Comparison of ENCODE assay signal across 16 cellular contexts in genomic region chr22:24437091-24437490, GRCh38. TPM values are rescaled to one million over a fixed set of nuclear protein-coding genes. Genes with fewer than 3 reads are reported as not detected.
DNase-seq lines count a peak whose midpoint lies in the region; ATAC-seq and TF ChIP-seq lines count a peak whose summit lies in the region.
"Had no signal": no experiment of that assay in that cellular context is flagged by ENCODE, and none has a peak within 500 bp of the region (broad histone marks: within the 10 kb centered on the region; RNA-seq: fewer than 3 reads in every experiment).

No MANE protein-coding gene starts in this region.

- H3K9me3 Mint-ChIP-seq in activated T-cell treated with anti-CD3 and anti-CD28 coated beads, Interleukin-2, amount 50 U/mL, for 24 hours: no peaks in the 10 kb centered on the region
- no peaks in the 10 kb centered on the region for H3K9me3 Mint-ChIP-seq in activated T-cell treated with anti-CD3 and anti-CD28 coated beads, Interleukin-2, amount 50 U/mL, for 4 hours
- no peaks in the 10 kb centered on the region for H3K9me3 Mint-ChIP-seq in chondrocyte (ENCODE audit: low read depth)
- no peaks in the 10 kb centered on the region for H3K9me3 Mint-ChIP-seq in stimulated activated effector memory CD8-positive, alpha-beta T cell treated with anti-CD3 and anti-CD28 coated beads, Interleukin-12 subunit alpha, Interleukin-12 subunit beta, amount 100 ng/mL, for 72 hours

- H3K79me2 ChIP-seq in Karpas-422 (ENCODE audit: low read length): peaks cover 39% of the 10 kb centered on the region

- no peaks in the 10 kb centered on the region for H3K9me2 ChIP-seq in Karpas-422 (replicated peaks; ENCODE audit: insufficient read depth, low read length)

- no peaks in the 10 kb centered on the region for H3K27me3 Mint-ChIP-seq in activated T-cell treated with anti-CD3 and anti-CD28 coated beads, Interleukin-2, amount 50 U/mL, for 24 hours
- H3K27me3 Mint-ChIP-seq in activated T-cell treated with anti-CD3 and anti-CD28 coated beads, Interleukin-2, amount 50 U/mL, for 4 hours (ENCODE audit: low read depth): no peaks in the 10 kb centered on the region
- no peaks in the 10 kb centered on the region for H3K27me3 Mint-ChIP-seq in chondrocyte (ENCODE audit: low read depth)

- peak overlapping the region; percentile 70 for H3K4me3 ChIP-seq in Karpas-422 (ENCODE audit: low read length)
- H3K4me3 ChIP-seq: smooth muscle cell had no signal

- peak overlapping the region; percentile 85 for H3K4me2 ChIP-seq in Karpas-422 (ENCODE audit: low read depth, low read length, poor library complexity, severe bottlenecking)
- H3K4me2 ChIP-seq: smooth muscle cell had no signal

- H3K27ac ChIP-seq in Karpas-422 (ENCODE audit: low read length): peak overlapping the region; percentile 99

- no peak for TF ChIP-seq CTCF in chondrocyte (IDR thresholded peaks at IDR 0.05)

- no peaks in the 10 kb centered on the region for H3K9me3 ChIP-seq in Karpas-422 (ENCODE audit: low read length)

- H2AFZ ChIP-seq in Karpas-422 (ENCODE audit: low read length): no peak overlapping the region

- no peaks in the 10 kb centered on the region for H4K20me1 ChIP-seq in Karpas-422 (ENCODE audit: insufficient read depth, low read depth, low read length)

- DNase-seq in activated T-cell treated with anti-CD3 and anti-CD28 coated beads, Interleukin-2, amount 50 U/mL, for 24 hours: no peak
- no peak for DNase-seq in activated T-cell treated with anti-CD3 and anti-CD28 coated beads, Interleukin-2, amount 50 U/mL, for 4 hours
- DNase-seq in Karpas-422 (no peak), chondrocyte (ENCODE audit: low spot score) (peak; percentile 57), NCI-H1092 treated with DMSO at 0.1 percent for 48 hours (lab: John Stamatoyannopoulos, UW) (no peak)
- DNase-seq in stimulated activated effector memory CD8-positive, alpha-beta T cell treated with anti-CD3 and anti-CD28 coated beads, Interleukin-12 subunit alpha, Interleukin-12 subunit beta, amount 100 ng/mL, for 72 hours (ENCODE audit: low spot score in 2 of 2): no peak
- DNase-seq: DMS153, MV-4-11, substantia nigra had no signal

- peaks cover 94% of the 10 kb centered on the region for H3K36me3 Mint-ChIP-seq in activated T-cell treated with anti-CD3 and anti-CD28 coated beads, Interleukin-2, amount 50 U/mL, for 24 hours (ENCODE audit: low read depth)
- H3K36me3 Mint-ChIP-seq in activated T-cell treated with anti-CD3 and anti-CD28 coated beads, Interleukin-2, amount 50 U/mL, for 4 hours (ENCODE audit: insufficient read depth): peaks cover 11% of the 10 kb centered on the region
- H3K36me3 Mint-ChIP-seq in chondrocyte (ENCODE audit: low read depth): peaks cover 2% of the 10 kb centered on the region
- peaks cover 88% of the 10 kb centered on the region for H3K36me3 Mint-ChIP-seq in stimulated activated effector memory CD8-positive, alpha-beta T cell treated with anti-CD3 and anti-CD28 coated beads, Interleukin-12 subunit alpha, Interleukin-12 subunit beta, amount 100 ng/mL, for 72 hours

- no peak for ATAC-seq in activated T-cell treated with anti-CD3 and anti-CD28 coated beads, Interleukin-2, amount 50 U/mL, for 4 hours
- no peak for ATAC-seq in stimulated activated effector memory CD8-positive, alpha-beta T cell treated with anti-CD3 and anti-CD28 coated beads, Interleukin-12 subunit alpha, Interleukin-12 subunit beta, amount 100 ng/mL, for 72 hours
- ATAC-seq in HG02884 (IDR thresholded peaks at IDR 0.05; ENCODE audit: unreplicated experiment): no peak
- ATAC-seq in GM18858 (IDR thresholded peaks at IDR 0.05; ENCODE audit: unreplicated experiment): no peak

- peak overlapping the region; percentile 100 for H3K27ac Mint-ChIP-seq in activated T-cell treated with anti-CD3 and anti-CD28 coated beads, Interleukin-2, amount 50 U/mL, for 24 hours
- H3K27ac Mint-ChIP-seq in chondrocyte (ENCODE audit: unreplicated experiment): peak overlapping the region; percentile 61
- peak overlapping the region; percentile 98 for H3K27ac Mint-ChIP-seq in stimulated activated effector memory CD8-positive, alpha-beta T cell treated with anti-CD3 and anti-CD28 coated beads, Interleukin-12 subunit alpha, Interleukin-12 subunit beta, amount 100 ng/mL, for 72 hours

- peaks cover 76% of the 10 kb centered on the region for H3K4me1 ChIP-seq in Karpas-422 (ENCODE audit: low read length)

- H3K4me1 Mint-ChIP-seq in activated T-cell treated with anti-CD3 and anti-CD28 coated beads, Interleukin-2, amount 50 U/mL, for 24 hours (ENCODE audit: low read depth): peaks cover 94% of the 10 kb centered on the region
- H3K4me1 Mint-ChIP-seq in activated T-cell treated with anti-CD3 and anti-CD28 coated beads, Interleukin-2, amount 50 U/mL, for 4 hours (ENCODE audit: low read depth): peaks cover 76% of the 10 kb centered on the region
- peaks cover 33% of the 10 kb centered on the region for H3K4me1 Mint-ChIP-seq in chondrocyte (ENCODE audit: low read depth)
- peaks cover 71% of the 10 kb centered on the region for H3K4me1 Mint-ChIP-seq in stimulated activated effector memory CD8-positive, alpha-beta T cell treated with anti-CD3 and anti-CD28 coated beads, Interleukin-12 subunit alpha, Interleukin-12 subunit beta, amount 100 ng/mL, for 72 hours

- peaks cover 34% of the 10 kb centered on the region for H3K36me3 ChIP-seq in Karpas-422 (ENCODE audit: insufficient read depth, low read length)

- H3K9ac ChIP-seq in Karpas-422 (ENCODE audit: low read length): peak overlapping the region; percentile 87

- no peaks in the 10 kb centered on the region for H3K27me3 ChIP-seq in Karpas-422 (ENCODE audit: low read length)

- H3K4me3 Mint-ChIP-seq in activated T-cell treated with anti-CD3 and anti-CD28 coated beads, Interleukin-2, amount 50 U/mL, for 24 hours: no peak overlapping the region
- H3K4me3 Mint-ChIP-seq in activated T-cell treated with anti-CD3 and anti-CD28 coated beads, Interleukin-2, amount 50 U/mL, for 4 hours: no peak overlapping the region
- no peak overlapping the region for H3K4me3 Mint-ChIP-seq in chondrocyte (ENCODE audit: unreplicated experiment)
- peak overlapping the region; percentile 71 for H3K4me3 Mint-ChIP-seq in stimulated activated effector memory CD8-positive, alpha-beta T cell treated with anti-CD3 and anti-CD28 coated beads, Interleukin-12 subunit alpha, Interleukin-12 subunit beta, amount 100 ng/mL, for 72 hours

RNA-seq across cellular contexts. Expression of gene ADORA2A, which starts 9.7 kb away (rescaled TPM):
- total RNA-seq in activated T-cell treated with anti-CD3 and anti-CD28 coated beads, Interleukin-2, amount 50 U/mL, for 4 hours: 10 to 100 TPM; 44.6 to 57.1 (median 51.1) TPM
- 65.9 and 86.7 TPM in 2 replicates for total RNA-seq in Karpas-422 (2014; rRNA removed; shearing (Covaris generic); ENCODE audit: low replicate concordance)
- total RNA-seq in chondrocyte: 2.3 to 3.6 TPM (median 2.4 TPM) in 3 replicates

RNA-seq across cellular contexts. Expression of gene UPB1, which starts 58.0 kb away (rescaled TPM):
- under 1 TPM; 0.16 to 0.23 (median 0.16) TPM for total RNA-seq in activated T-cell treated with anti-CD3 and anti-CD28 coated beads, Interleukin-2, amount 50 U/mL, for 4 hours
- total RNA-seq in Karpas-422 (2014; rRNA removed; shearing (Covaris generic); ENCODE audit: low replicate concordance): 0.19 and 1.3 TPM in 2 replicates
- total RNA-seq in chondrocyte: 0.15 to 0.31 TPM (median 0.18 TPM) in 3 replicates
- total RNA-seq: HT-29, lung microvascular endothelial cell, osteocyte, SK-MEL-5, smooth muscle cell had no signal
